1 cellular context compared by ENCODE assay signal in the genomic region with DNA sequence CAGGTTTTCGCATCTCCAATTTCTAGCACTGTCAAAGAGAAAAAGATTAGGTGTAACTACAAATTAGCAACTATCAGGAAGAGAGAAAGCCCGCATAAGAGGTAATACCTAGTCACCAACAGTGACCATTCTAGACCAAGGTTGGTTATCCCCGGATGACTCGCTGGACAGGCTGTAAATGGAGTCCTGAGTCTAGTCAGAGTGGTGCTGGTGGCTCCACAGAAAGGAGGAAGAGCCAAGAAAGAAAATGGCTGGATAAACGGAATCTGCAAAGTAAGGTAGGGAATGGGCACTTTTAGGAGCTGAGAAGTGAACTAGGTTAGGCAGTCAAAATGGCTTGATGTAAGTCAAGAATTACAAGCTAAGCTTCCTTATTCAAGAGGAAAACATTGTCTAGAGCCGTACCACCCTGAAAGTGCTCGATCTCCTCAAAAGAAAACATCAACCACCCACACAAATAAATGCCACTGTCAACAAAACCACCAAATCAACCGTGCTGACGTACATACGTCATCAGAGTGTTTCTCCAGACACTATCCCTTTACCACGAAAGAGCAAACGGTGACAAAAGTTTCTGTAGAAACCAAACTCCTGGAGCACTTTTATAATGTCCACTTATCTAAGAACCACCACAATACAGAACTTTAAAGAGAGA.
TF ChIP-seq lines count a peak whose summit lies in the region.

No MANE protein-coding gene starts in this region.

TF ChIP-seq in HEK293, 187 proteins besides CTCF, POLR2A, EP300 and RAD21 (continued from another document and continues in another):
- TF ChIP-seq, protein P1, sequence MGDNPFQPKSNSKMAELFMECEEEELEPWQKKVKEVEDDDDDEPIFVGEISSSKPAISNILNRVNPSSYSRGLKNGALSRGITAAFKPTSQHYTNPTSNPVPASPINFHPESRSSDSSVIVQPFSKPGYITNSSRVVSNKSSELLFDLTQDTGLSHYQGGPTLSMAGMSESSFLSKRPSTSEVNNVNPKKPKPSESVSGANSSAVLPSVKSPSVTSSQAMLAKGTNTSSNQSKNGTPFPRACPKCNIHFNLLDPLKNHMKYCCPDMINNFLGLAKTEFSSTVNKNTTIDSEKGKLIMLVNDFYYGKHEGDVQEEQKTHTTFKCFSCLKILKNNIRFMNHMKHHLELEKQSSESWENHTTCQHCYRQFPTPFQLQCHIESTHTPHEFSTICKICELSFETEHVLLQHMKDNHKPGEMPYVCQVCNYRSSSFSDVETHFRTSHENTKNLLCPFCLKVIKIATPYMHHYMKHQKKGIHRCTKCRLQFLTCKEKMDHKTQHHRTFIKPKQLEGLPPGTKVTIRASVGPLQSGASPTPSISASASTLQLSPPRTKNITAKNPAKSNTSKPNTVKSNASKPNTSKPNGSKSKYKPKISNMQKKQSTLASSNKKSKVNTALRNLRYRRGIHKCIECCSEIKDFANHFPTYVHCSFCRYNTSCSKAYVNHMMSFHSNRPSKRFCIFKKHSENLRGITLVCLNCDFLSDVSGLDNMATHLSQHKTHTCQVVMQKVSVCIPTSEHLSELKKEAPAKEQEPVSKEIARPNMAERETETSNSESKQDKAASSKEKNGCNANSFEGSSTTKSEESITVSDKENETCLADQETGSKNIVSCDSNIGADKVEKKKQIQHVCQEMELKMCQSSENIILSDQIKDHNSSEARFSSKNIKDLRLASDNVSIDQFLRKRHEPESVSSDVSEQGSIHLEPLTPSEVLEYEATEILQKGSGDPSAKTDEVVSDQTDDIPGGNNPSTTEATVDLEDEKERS (tag by site-specific recombination; IDR thresholded peaks at IDR 0.05): no peak
- TF ChIP-seq ZNF10 (tag by site-specific recombination; IDR thresholded peaks at IDR 0.05): no peak
- no peak for TF ChIP-seq REPIN1 (tag by site-specific recombination; IDR thresholded peaks at IDR 0.05; ENCODE audit: low read depth)
- TF ChIP-seq ZNF404 (tag by site-specific recombination; IDR thresholded peaks at IDR 0.05): no peak
- no peak for TF ChIP-seq ZNF146 (tag by site-specific recombination; IDR thresholded peaks at IDR 0.05)
- TF ChIP-seq ZNF37A (tag by site-specific recombination; IDR thresholded peaks at IDR 0.05): no peak
- TF ChIP-seq YY2 (tag by site-specific recombination; IDR thresholded peaks at IDR 0.05): no peak
- no peak for TF ChIP-seq ZNF530 (tag by site-specific recombination; IDR thresholded peaks at IDR 0.05; ENCODE audit: low read depth)
- no peak for TF ChIP-seq ZNF335 (tag by site-specific recombination; conservative IDR thresholded peaks at IDR 0.05)
- TF ChIP-seq ZNF624 (tag by site-specific recombination; IDR thresholded peaks at IDR 0.05): no peak
- TF ChIP-seq, protein P2, sequence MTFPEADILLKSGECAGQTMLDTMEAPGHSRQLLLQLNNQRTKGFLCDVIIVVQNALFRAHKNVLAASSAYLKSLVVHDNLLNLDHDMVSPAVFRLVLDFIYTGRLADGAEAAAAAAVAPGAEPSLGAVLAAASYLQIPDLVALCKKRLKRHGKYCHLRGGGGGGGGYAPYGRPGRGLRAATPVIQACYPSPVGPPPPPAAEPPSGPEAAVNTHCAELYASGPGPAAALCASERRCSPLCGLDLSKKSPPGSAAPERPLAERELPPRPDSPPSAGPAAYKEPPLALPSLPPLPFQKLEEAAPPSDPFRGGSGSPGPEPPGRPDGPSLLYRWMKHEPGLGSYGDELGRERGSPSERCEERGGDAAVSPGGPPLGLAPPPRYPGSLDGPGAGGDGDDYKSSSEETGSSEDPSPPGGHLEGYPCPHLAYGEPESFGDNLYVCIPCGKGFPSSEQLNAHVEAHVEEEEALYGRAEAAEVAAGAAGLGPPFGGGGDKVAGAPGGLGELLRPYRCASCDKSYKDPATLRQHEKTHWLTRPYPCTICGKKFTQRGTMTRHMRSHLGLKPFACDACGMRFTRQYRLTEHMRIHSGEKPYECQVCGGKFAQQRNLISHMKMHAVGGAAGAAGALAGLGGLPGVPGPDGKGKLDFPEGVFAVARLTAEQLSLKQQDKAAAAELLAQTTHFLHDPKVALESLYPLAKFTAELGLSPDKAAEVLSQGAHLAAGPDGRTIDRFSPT (tag by site-specific recombination; IDR thresholded peaks at IDR 0.05): no peak
- no peak for TF ChIP-seq WT1 (tag by site-specific recombination; IDR thresholded peaks at IDR 0.05)
- no peak for TF ChIP-seq ZNF670 (tag by site-specific recombination; IDR thresholded peaks at IDR 0.05; ENCODE audit: low read depth)
- no peak for TF ChIP-seq ZNF529 (tag by site-specific recombination; IDR thresholded peaks at IDR 0.05; ENCODE audit: insufficient replicate concordance)
- TF ChIP-seq, protein P3, sequence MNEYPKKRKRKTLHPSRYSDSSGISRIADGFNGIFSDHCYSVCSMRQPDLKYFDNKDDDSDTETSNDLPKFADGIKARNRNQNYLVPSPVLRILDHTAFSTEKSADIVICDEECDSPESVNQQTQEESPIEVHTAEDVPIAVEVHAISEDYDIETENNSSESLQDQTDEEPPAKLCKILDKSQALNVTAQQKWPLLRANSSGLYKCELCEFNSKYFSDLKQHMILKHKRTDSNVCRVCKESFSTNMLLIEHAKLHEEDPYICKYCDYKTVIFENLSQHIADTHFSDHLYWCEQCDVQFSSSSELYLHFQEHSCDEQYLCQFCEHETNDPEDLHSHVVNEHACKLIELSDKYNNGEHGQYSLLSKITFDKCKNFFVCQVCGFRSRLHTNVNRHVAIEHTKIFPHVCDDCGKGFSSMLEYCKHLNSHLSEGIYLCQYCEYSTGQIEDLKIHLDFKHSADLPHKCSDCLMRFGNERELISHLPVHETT (tag by site-specific recombination; IDR thresholded peaks at IDR 0.05): no peak
- TF ChIP-seq, protein P4, sequence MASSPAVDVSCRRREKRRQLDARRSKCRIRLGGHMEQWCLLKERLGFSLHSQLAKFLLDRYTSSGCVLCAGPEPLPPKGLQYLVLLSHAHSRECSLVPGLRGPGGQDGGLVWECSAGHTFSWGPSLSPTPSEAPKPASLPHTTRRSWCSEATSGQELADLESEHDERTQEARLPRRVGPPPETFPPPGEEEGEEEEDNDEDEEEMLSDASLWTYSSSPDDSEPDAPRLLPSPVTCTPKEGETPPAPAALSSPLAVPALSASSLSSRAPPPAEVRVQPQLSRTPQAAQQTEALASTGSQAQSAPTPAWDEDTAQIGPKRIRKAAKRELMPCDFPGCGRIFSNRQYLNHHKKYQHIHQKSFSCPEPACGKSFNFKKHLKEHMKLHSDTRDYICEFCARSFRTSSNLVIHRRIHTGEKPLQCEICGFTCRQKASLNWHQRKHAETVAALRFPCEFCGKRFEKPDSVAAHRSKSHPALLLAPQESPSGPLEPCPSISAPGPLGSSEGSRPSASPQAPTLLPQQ (tag by site-specific recombination; IDR thresholded peaks at IDR 0.05): no peak
- 0 out of 2 replicates have a peak, but pooled peaks have one; percentile 7 for TF ChIP-seq ZNF664 (tag by site-specific recombination; IDR thresholded peaks at IDR 0.05)
- TF ChIP-seq, protein P5, sequence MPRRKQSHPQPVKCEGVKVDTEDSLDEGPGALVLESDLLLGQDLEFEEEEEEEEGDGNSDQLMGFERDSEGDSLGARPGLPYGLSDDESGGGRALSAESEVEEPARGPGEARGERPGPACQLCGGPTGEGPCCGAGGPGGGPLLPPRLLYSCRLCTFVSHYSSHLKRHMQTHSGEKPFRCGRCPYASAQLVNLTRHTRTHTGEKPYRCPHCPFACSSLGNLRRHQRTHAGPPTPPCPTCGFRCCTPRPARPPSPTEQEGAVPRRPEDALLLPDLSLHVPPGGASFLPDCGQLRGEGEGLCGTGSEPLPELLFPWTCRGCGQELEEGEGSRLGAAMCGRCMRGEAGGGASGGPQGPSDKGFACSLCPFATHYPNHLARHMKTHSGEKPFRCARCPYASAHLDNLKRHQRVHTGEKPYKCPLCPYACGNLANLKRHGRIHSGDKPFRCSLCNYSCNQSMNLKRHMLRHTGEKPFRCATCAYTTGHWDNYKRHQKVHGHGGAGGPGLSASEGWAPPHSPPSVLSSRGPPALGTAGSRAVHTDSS (tag by site-specific recombination; IDR thresholded peaks at IDR 0.05): no peak
- no peak for TF ChIP-seq ZNF837 (tag by site-specific recombination; IDR thresholded peaks at IDR 0.05)
- TF ChIP-seq ZNF202 (tag by site-specific recombination; IDR thresholded peaks at IDR 0.05; ENCODE audit: borderline replicate concordance): no peak
- TF ChIP-seq, protein P6, sequence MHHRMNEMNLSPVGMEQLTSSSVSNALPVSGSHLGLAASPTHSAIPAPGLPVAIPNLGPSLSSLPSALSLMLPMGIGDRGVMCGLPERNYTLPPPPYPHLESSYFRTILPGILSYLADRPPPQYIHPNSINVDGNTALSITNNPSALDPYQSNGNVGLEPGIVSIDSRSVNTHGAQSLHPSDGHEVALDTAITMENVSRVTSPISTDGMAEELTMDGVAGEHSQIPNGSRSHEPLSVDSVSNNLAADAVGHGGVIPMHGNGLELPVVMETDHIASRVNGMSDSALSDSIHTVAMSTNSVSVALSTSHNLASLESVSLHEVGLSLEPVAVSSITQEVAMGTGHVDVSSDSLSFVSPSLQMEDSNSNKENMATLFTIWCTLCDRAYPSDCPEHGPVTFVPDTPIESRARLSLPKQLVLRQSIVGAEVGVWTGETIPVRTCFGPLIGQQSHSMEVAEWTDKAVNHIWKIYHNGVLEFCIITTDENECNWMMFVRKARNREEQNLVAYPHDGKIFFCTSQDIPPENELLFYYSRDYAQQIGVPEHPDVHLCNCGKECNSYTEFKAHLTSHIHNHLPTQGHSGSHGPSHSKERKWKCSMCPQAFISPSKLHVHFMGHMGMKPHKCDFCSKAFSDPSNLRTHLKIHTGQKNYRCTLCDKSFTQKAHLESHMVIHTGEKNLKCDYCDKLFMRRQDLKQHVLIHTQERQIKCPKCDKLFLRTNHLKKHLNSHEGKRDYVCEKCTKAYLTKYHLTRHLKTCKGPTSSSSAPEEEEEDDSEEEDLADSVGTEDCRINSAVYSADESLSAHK (tag by site-specific recombination; IDR thresholded peaks at IDR 0.05): no peak
- TF ChIP-seq KLF7 (tag by site-specific recombination; IDR thresholded peaks at IDR 0.05; ENCODE audit: borderline replicate concordance): no peak
- TF ChIP-seq SCRT2 (tag by site-specific recombination; IDR thresholded peaks at IDR 0.05): no peak
- TF ChIP-seq PRDM1 (tag by site-specific recombination; IDR thresholded peaks at IDR 0.05): peak; percentile 77
- no peak for TF ChIP-seq MEIS1 (CRISPR knock-in tag; IDR thresholded peaks at IDR 0.05; ENCODE audit: borderline replicate concordance)
- TF ChIP-seq, protein P7, sequence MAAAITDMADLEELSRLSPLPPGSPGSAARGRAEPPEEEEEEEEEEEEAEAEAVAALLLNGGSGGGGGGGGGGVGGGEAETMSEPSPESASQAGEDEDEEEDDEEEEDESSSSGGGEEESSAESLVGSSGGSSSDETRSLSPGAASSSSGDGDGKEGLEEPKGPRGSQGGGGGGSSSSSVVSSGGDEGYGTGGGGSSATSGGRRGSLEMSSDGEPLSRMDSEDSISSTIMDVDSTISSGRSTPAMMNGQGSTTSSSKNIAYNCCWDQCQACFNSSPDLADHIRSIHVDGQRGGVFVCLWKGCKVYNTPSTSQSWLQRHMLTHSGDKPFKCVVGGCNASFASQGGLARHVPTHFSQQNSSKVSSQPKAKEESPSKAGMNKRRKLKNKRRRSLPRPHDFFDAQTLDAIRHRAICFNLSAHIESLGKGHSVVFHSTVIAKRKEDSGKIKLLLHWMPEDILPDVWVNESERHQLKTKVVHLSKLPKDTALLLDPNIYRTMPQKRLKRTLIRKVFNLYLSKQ (tag by site-specific recombination; IDR thresholded peaks at IDR 0.05; ENCODE audit: borderline replicate concordance): no peak
- no peak for TF ChIP-seq HOXD13 (CRISPR knock-in tag; IDR thresholded peaks at IDR 0.05; ENCODE audit: borderline replicate concordance)
- TF ChIP-seq ZNF24 (tag by site-specific recombination; IDR thresholded peaks at IDR 0.05): no peak
- TF ChIP-seq, protein P8, sequence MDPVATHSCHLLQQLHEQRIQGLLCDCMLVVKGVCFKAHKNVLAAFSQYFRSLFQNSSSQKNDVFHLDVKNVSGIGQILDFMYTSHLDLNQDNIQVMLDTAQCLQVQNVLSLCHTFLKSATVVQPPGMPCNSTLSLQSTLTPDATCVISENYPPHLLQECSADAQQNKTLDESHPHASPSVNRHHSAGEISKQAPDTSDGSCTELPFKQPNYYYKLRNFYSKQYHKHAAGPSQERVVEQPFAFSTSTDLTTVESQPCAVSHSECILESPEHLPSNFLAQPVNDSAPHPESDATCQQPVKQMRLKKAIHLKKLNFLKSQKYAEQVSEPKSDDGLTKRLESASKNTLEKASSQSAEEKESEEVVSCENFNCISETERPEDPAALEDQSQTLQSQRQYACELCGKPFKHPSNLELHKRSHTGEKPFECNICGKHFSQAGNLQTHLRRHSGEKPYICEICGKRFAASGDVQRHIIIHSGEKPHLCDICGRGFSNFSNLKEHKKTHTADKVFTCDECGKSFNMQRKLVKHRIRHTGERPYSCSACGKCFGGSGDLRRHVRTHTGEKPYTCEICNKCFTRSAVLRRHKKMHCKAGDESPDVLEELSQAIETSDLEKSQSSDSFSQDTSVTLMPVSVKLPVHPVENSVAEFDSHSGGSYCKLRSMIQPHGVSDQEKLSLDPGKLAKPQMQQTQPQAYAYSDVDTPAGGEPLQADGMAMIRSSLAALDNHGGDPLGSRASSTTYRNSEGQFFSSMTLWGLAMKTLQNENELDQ (tag by site-specific recombination; IDR thresholded peaks at IDR 0.05; ENCODE audit: low read depth): no peak
- TF ChIP-seq ZNF548 (tag by site-specific recombination; IDR thresholded peaks at IDR 0.05): no peak
- TF ChIP-seq, protein P9, sequence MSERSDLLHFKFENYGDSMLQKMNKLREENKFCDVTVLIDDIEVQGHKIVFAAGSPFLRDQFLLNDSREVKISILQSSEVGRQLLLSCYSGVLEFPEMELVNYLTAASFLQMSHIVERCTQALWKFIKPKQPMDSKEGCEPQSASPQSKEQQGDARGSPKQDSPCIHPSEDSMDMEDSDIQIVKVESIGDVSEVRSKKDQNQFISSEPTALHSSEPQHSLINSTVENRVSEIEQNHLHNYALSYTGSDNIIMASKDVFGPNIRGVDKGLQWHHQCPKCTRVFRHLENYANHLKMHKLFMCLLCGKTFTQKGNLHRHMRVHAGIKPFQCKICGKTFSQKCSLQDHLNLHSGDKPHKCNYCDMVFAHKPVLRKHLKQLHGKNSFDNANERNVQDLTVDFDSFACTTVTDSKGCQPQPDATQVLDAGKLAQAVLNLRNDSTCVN (tag by site-specific recombination; optimal IDR thresholded peaks at IDR 0.05): no peak
- TF ChIP-seq, protein P10, sequence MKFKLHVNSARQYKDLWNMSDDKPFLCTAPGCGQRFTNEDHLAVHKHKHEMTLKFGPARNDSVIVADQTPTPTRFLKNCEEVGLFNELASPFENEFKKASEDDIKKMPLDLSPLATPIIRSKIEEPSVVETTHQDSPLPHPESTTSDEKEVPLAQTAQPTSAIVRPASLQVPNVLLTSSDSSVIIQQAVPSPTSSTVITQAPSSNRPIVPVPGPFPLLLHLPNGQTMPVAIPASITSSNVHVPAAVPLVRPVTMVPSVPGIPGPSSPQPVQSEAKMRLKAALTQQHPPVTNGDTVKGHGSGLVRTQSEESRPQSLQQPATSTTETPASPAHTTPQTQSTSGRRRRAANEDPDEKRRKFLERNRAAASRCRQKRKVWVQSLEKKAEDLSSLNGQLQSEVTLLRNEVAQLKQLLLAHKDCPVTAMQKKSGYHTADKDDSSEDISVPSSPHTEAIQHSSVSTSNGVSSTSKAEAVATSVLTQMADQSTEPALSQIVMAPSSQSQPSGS (tag by site-specific recombination; IDR thresholded peaks at IDR 0.05; ENCODE audit: low read depth): peak; percentile 90
- no peak for TF ChIP-seq BCL11B (tag by site-specific recombination; IDR thresholded peaks at IDR 0.05; ENCODE audit: low read depth)
- TF ChIP-seq ZNF354C (tag by site-specific recombination; IDR thresholded peaks at IDR 0.05; ENCODE audit: borderline replicate concordance, low read depth): no peak
